In the genomic region with DNA sequence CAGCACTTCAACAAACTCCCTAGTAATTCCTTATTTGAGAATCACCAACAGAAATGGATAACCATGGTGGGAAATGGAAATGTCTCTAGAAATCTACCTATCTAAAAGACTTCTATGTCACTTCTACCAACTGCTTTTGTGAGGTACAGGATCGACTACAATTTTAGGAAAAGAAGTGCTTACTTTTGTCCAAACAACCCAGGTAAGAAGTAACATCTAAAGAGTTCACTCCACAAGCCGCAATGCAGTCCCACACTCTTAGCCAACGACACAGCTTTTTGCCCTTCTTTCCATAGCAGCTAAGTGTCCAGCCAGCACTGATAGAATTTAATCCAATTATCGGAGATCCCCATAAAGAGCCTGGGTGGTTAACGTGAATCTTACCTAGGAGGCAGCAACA, we compare ENCODE assay signal across 16 cellular contexts. TPM values are rescaled to one million over a fixed set of nuclear protein-coding genes. Genes with fewer than 3 reads are reported as not detected.
DNase-seq lines count a peak whose midpoint lies in the region; ATAC-seq, FAIRE-seq and TF ChIP-seq lines count a peak whose summit lies in the region.
"Had no signal": no experiment of that assay in that cellular context is flagged by ENCODE, and none has a peak within 500 bp of the region (broad histone marks: within the 10 kb centered on the region; RNA-seq: fewer than 3 reads in every experiment).

No MANE protein-coding gene starts in this region.

- BruUV-seq in HepG2 (replicated peaks; lab: Mats Ljungman, UMichigan): no TSS peak

- H3K4me3 Mint-ChIP-seq in neural progenitor cell: no peak overlapping the region
- H3K4me3 Mint-ChIP-seq: stimulated activated naive CD8-positive, alpha-beta T cell treated with anti-CD3 and anti-CD28 coated beads, Interleukin-15, Interleukin-2, amounts not matched to agents 100 ng/mL and 50 ng/mL, for 24 hours had no signal

- TF ChIP-seq RAD21 in HepG2 (CRISPR knock-in tag; IDR thresholded peaks at IDR 0.05): no peak

- FAIRE-seq in HepG2 (lab: Jason Lieb, UNC): no peak
- FAIRE-seq: GM18507 had no signal

- CTCF ChIA-PET in HepG2 (lab: Yijun Ruan, JAX; ENCODE audit: low intra/inter-chr PET ratio, low total read pairs): no interaction called here

- H3K4me1 ChIP-seq in HepG2 (ENCODE audit: insufficient read depth, low read length) (peaks cover 63% of the 10 kb centered on the region), right lobe of liver (peaks cover 0 to 5% (median 0%) of the 10 kb centered on the region in 4 donors), esophagus muscularis mucosa (peaks cover 50 to 61% (median 55%) of the 10 kb centered on the region in 4 donors), psoas muscle (peaks cover 48% of the 10 kb centered on the region), neural progenitor cell (peaks cover 28% of the 10 kb centered on the region)

- no peaks in the 10 kb centered on the region for H3F3A ChIP-seq in neural progenitor cell (ENCODE audit: low read depth)

- no peaks in the 10 kb centered on the region for H3K27me3 ChIP-seq in HepG2 (ENCODE audit: control insufficient read depth in 1 of 2, insufficient read depth in 2 of 2, low read length in 2 of 2)
- H3K27me3 ChIP-seq in right lobe of liver: no peaks in the 10 kb centered on the region
- H3K27me3 ChIP-seq in esophagus muscularis mucosa: no peaks in the 10 kb centered on the region
- H3K27me3 ChIP-seq in psoas muscle (ENCODE audit: insufficient read depth in 3 of 3, low read length in 2 of 3): no peaks in the 10 kb centered on the region
- H3K27me3 ChIP-seq in neural progenitor cell: peaks cover 62% of the 10 kb centered on the region

- TF ChIP-seq CTCF in HepG2 (CRISPR knock-in tag; IDR thresholded peaks at IDR 0.05) (no peak), right lobe of liver (IDR thresholded peaks at IDR 0.05) (no peak), esophagus muscularis mucosa (IDR thresholded peaks at IDR 0.05) (no peak), psoas muscle (IDR thresholded peaks at IDR 0.05) (no peak), neural progenitor cell (IDR thresholded peaks at IDR 0.05) (no peak)

- POLR2A ChIA-PET in HepG2 (lab: Yijun Ruan, JAX): no interaction called here

- H3K36me3 Mint-ChIP-seq in neural progenitor cell: peaks cover 9% of the 10 kb centered on the region

- intact Hi-C loops in HepG2 (cut with micrococcal nuclease; ENCODE audit: unreplicated experiment) (loop anchor here (5.0 kb wide), 1 partner anchor 73 kb away; no protein-coding TSS in a partner anchor), right lobe of liver (cut with DNase I) (no loop called here), esophagus muscularis mucosa (cut with DNase I) (no loop called here), psoas muscle (cut with DNase I) (loop anchor here in 1 of 2 donors (5.0 kb wide), 1 partner anchor 108 kb away; a partner anchor contains a TSS)

- H3K79me2 ChIP-seq in HepG2 (ENCODE audit: insufficient read depth, low read length): peaks cover 43% of the 10 kb centered on the region
- H3K79me2 ChIP-seq in neural progenitor cell (ENCODE audit: low read depth): no peaks in the 10 kb centered on the region

- peaks cover 11% of the 10 kb centered on the region for H3K9me3 Mint-ChIP-seq in neural progenitor cell
- H3K9me3 Mint-ChIP-seq: stimulated activated naive CD8-positive, alpha-beta T cell treated with anti-CD3 and anti-CD28 coated beads, Interleukin-15, Interleukin-2, amounts not matched to agents 100 ng/mL and 50 ng/mL, for 24 hours had no signal

- no peak for TF ChIP-seq POLR2A in HepG2 (IDR thresholded peaks at IDR 0.05; ENCODE audit: insufficient read depth in 1 of 2, low read depth in 2 of 2, low read length in 2 of 2)
- no peak for TF ChIP-seq POLR2A in right lobe of liver (IDR thresholded peaks at IDR 0.05)
- TF ChIP-seq POLR2A in esophagus muscularis mucosa (IDR thresholded peaks at IDR 0.05; ENCODE audit: low read depth): no peak

- no peak overlapping the region for H3K9ac ChIP-seq in HepG2 (ENCODE audit: insufficient read depth, low read depth, low read length)
- no peak overlapping the region for H3K9ac ChIP-seq in neural progenitor cell

- no peak overlapping the region for H3K27ac Mint-ChIP-seq in neural progenitor cell

- H4K20me1 ChIP-seq in HepG2 (ENCODE audit: insufficient read depth, low read length): no peaks in the 10 kb centered on the region
- no peaks in the 10 kb centered on the region for H4K20me1 ChIP-seq in neural progenitor cell (ENCODE audit: low read depth)

- H3K36me3 ChIP-seq in HepG2 (replicated peaks in 1 of 2; ENCODE audit: control insufficient read depth in 1 of 2, insufficient read depth in 2 of 2, low read length in 2 of 2) (peaks cover 1 to 33% of the 10 kb centered on the region in 2 experiments; a peak in 3 of 5 replicates), right lobe of liver (peaks cover 0 to 3% (median 0%) of the 10 kb centered on the region in 4 donors), esophagus muscularis mucosa (peaks cover 0 to 17% (median 2%) of the 10 kb centered on the region in 4 donors), psoas muscle (ENCODE audit: insufficient read depth in 1 of 2, low read depth in 1 of 2) (peaks cover 4 to 37% of the 10 kb centered on the region in 2 donors), neural progenitor cell (no peaks in the 10 kb centered on the region)

- H3K27ac ChIP-seq in HepG2 (ENCODE audit: extremely low read length, insufficient read depth, low read length) (peak overlapping the region; percentile 16), right lobe of liver (no peak overlapping the region), esophagus muscularis mucosa (replicated peaks in 1 of 4) (peak overlapping the region; percentile 12 to 79 (median 47)), psoas muscle (peak overlapping the region; percentile 24), neural progenitor cell (no peak overlapping the region)
- H3K27ac ChIP-seq: HL-60 had no signal

- ATAC-seq in HepG2 (no peak), right lobe of liver (no peak), psoas muscle (no peak), HG03097 (IDR thresholded peaks at IDR 0.05; ENCODE audit: low FRiP score, unreplicated experiment) (no peak)

- H3K4me2 ChIP-seq in HepG2 (ENCODE audit: low read depth, low read length): no peak overlapping the region
- H3K4me2 ChIP-seq in neural progenitor cell: no peak overlapping the region

- DNase-seq in HepG2 (ENCODE audit: low spot score) (no peak), right lobe of liver (no peak), esophagus muscularis mucosa (ENCODE audit: extremely low spot score) (no peak), psoas muscle (no peak), neural progenitor cell (ENCODE audit: low spot score) (no peak), superior temporal gyrus (ENCODE audit: extremely low spot score) (no peak)
- DNase-seq in stimulated activated CD4-positive, alpha-beta T cell treated with anti-CD3 and anti-CD28 coated beads, Interleukin-4, amount 100 ng/mL, for 4 hours: no peak
- DNase-seq: activated CD4-positive, alpha-beta T cell treated with anti-CD3 and anti-CD28 coated beads, Interleukin-2, amount 50 U/mL, for 4 hours; effector CD8-positive, alpha-beta T cell; H7; NCI-H510A; T1000 had no signal

- no peak overlapping the region for H3K4me3 ChIP-seq in HepG2 (replicated peaks in 1 of 3; ENCODE audit: insufficient read depth in 1 of 3, low read depth in 2 of 3, low read length in 3 of 3)
- H3K4me3 ChIP-seq in right lobe of liver: no peak overlapping the region
- H3K4me3 ChIP-seq in esophagus muscularis mucosa: no peak overlapping the region
- H3K4me3 ChIP-seq in psoas muscle: no peak overlapping the region
- no peak overlapping the region for H3K4me3 ChIP-seq in neural progenitor cell

- no peaks in the 10 kb centered on the region for H3K9me3 ChIP-seq in HepG2 (ENCODE audit: low read length)
- no peaks in the 10 kb centered on the region for H3K9me3 ChIP-seq in right lobe of liver
- H3K9me3 ChIP-seq in esophagus muscularis mucosa: no peaks in the 10 kb centered on the region
- H3K9me3 ChIP-seq in psoas muscle: no peaks in the 10 kb centered on the region
- H3K9me3 ChIP-seq in neural progenitor cell (ENCODE audit: low read depth): no peaks in the 10 kb centered on the region

- H2AFZ ChIP-seq in HepG2 (ENCODE audit: low read length) (no peak overlapping the region), neural progenitor cell (replicated peaks) (no peak overlapping the region)

- H3K4me1 Mint-ChIP-seq in neural progenitor cell: peaks cover 52% of the 10 kb centered on the region

- in situ Hi-C loops in HepG2 (cut with HindIII; ENCODE audit: extremely low pct_ligation_motif_present, low pct_unique_long_range_greater_than_20kb): no loop called here

- 76% methylated on average over 5 of the region's 5 CpGs for WGBS in HepG2 (ENCODE audit: low lambda C conversion rate)
- WGBS in right lobe of liver (ENCODE audit: insufficient coverage, low coverage, low lambda C conversion rate, missing lambda C conversion rate): 75% methylated on average over 5 of the region's 5 CpGs
- WGBS in esophagus muscularis mucosa: 94% methylated on average over 5 of the region's 5 CpGs
- 87 to 90% (median 88%) methylated on average over 5 of the region's 5 CpGs for WGBS in psoas muscle, 3 donors

- TF ChIP-seq EP300 in HepG2 (IDR thresholded peaks at IDR 0.05; ENCODE audit: low read depth in 2 of 2, low read length in 2 of 2): no peak
- no peak for TF ChIP-seq EP300 in HepG2 (CRISPR knock-in tag; IDR thresholded peaks at IDR 0.05; ENCODE audit: borderline replicate concordance)
- no peak for TF ChIP-seq EP300 in esophagus muscularis mucosa (IDR thresholded peaks at IDR 0.05)

- H3K27me3 Mint-ChIP-seq in neural progenitor cell (ENCODE audit: insufficient read depth, low read depth): peaks cover 4% of the 10 kb centered on the region
- H3K27me3 Mint-ChIP-seq: stimulated activated naive CD8-positive, alpha-beta T cell treated with anti-CD3 and anti-CD28 coated beads, Interleukin-15, Interleukin-2, amounts not matched to agents 100 ng/mL and 50 ng/mL, for 24 hours had no signal

RNA-seq across cellular contexts. Expression of a gene that starts 28.1 kb away (rescaled TPM):
- total RNA-seq in HepG2 (2016; rRNA removed; fragmentation: Illumina TruSeq; extraction: Trizol) (196 and 233 TPM in 2 replicates), right lobe of liver (100 to 1,000 TPM in 3 of 6 experiments, 10 to 100 TPM in 3; 62.2 to 419 (median 178) TPM), esophagus muscularis mucosa (100 to 1,000 TPM; 333 to 606 (median 406) TPM), psoas muscle (100 to 1,000 TPM; 140 to 522 (median 378) TPM), neural progenitor cell (ENCODE audit: low replicate concordance) (20.1 and 21.8 TPM in 2 replicates)
- 267 and 332 TPM in 2 replicates for total RNA-seq in HepG2 (2016; cell fraction: cytosol; rRNA removed; fragmentation: Illumina TruSeq; extraction: Trizol; ENCODE audit: low read depth)
- 199 and 222 TPM in 2 replicates for total RNA-seq in HepG2 (2016; cell fraction: insoluble cytoplasmic fraction; rRNA removed; fragmentation: Illumina TruSeq; extraction: Trizol)
- total RNA-seq in HepG2 (2016; cell fraction: membrane; rRNA removed; fragmentation: Illumina TruSeq; extraction: Trizol): 458 TPM in 2 replicates
- total RNA-seq in HepG2 (2016; cell fraction: nucleus; rRNA removed; fragmentation: Illumina TruSeq; extraction: Trizol): 71.2 and 77.0 TPM in 2 replicates
- polyA plus RNA-seq in HepG2 (2011; rRNA removed) (530 and 613 TPM in 2 replicates), psoas muscle (1,000 to 10,000 TPM in 1 of 3 donors, 100 to 1,000 TPM in 2; 320 to 2,117 (median 350) TPM)
- polyA plus RNA-seq in HepG2 (2011; cell fraction: cytosol; rRNA removed): 1,111 and 1,129 TPM in 2 replicates
- polyA plus RNA-seq in HepG2 (2011; cell fraction: nucleus; rRNA removed): 334 and 382 TPM in 2 replicates
- 408 and 609 TPM in 2 replicates for polyA plus RNA-seq in HepG2 (2012)
- 359 and 376 TPM in 2 replicates for polyA plus RNA-seq in HepG2 (2016; cell fraction: cytosol; fragmentation: Illumina TruSeq; extraction: Trizol; ENCODE audit: low read depth)
- 206 and 224 TPM in 2 replicates for polyA plus RNA-seq in HepG2 (2016; cell fraction: insoluble cytoplasmic fraction; fragmentation: Illumina TruSeq; extraction: Trizol; ENCODE audit: low read depth)
- 410 and 414 TPM in 2 replicates for polyA plus RNA-seq in HepG2 (2016; cell fraction: membrane; fragmentation: Illumina TruSeq; extraction: Trizol; ENCODE audit: low read depth)
- polyA plus RNA-seq in HepG2 (2016; cell fraction: nucleus; fragmentation: Illumina TruSeq; extraction: Trizol; ENCODE audit: insufficient read depth, low read depth): 104 and 114 TPM in 2 replicates
- polyA minus RNA-seq in HepG2 (2011; rRNA and poly(A)+ RNA removed; ENCODE audit: low replicate concordance): 575 and 2,115 TPM in 2 replicates
- polyA minus RNA-seq in HepG2 (2011; cell fraction: cytosol; rRNA and poly(A)+ RNA removed): 200 and 206 TPM in 2 replicates
- 181 and 211 TPM in 2 replicates for polyA minus RNA-seq in HepG2 (2011; cell fraction: nucleus; rRNA and poly(A)+ RNA removed)

Comparison
In these comparisons a context has a peak if more than half of its experiments do, and no peak if none do; other contexts are left out.
1. H3K27ac ChIP-seq: peak in HepG2 (single experiment), esophagus muscularis mucosa (4 of 4) and psoas muscle (single experiment); none in right lobe of liver (0 of 3) and neural progenitor cell (single experiment).